ENCODE assay signal across 8 cellular contexts in the genomic region with DNA sequence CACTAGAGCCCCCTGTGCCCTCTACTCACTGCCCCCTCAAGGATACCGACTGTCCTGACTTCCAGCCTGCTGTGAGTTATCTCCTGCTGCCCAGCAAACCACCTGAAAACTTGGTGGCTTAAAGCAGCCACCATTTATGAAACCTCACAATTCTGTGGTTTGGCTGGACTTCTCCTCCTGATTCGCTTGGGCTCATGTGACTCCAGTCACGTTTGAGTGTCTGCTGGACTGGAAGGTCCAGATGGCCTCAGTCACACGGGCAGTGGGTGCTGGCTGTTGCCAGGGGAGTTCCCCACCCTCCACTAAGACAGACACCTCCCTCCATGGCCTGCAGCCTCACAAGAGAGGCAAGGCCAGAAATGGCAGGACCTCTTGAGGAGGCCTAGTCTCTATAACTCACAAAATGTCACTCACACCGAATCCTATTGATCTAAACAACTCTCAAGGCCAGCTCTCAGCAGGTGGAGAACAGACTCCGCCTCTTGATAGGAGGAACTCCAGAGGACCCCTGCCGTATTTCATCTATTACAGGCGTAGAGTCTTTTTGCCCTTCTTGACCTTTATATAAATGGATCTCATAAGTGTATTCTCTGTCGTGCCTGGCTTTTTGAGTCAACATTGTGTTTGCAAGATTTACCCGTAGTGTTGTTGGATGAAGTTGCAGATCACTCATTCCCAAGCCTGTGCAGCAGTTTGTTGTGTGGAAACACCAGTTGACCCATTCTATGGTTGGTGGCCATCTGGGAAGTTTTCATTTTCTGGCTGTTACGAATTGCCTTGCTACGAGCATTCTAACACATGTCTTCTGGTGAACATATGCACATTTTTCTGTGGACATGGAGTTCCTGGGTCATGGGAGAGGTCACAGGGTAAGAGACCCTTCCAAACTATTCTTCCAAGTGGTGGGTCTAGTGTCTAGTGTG. TPM values are rescaled to one million over a fixed set of nuclear protein-coding genes. Genes with fewer than 3 reads are reported as not detected.
DNase-seq lines count a peak whose midpoint lies in the region; ATAC-seq and TF ChIP-seq lines count a peak whose summit lies in the region.

No MANE protein-coding gene starts in this region.

- POLR2A ChIA-PET in activated CD4-positive, alpha-beta T cell treated with anti-CD3 and anti-CD28 coated beads for 36 hours (lab: Charles Lee), result no interaction called here

- DNase-seq in GM13976 (ENCODE audit: low spot score) (peak; percentile 77), GM23248 (peak; percentile 70), NCI-H510A (lab: John Stamatoyannopoulos, UW) (peak; percentile 85), left lung (peak; percentile 77 to 84), NCI-H2171 treated with DMSO at 0.1 percent for 48 hours (lab: John Stamatoyannopoulos, UW) (no peak)
- DNase-seq in activated CD4-positive, alpha-beta T cell treated with anti-CD3 and anti-CD28 coated beads, Interleukin-2, amount 50 U/mL, for 48 hours, result no peak
- DNase-seq in stimulated activated CD4-positive, alpha-beta T cell treated with anti-CD3 and anti-CD28 coated beads, Interleukin-4, amount 100 ng/mL, for 24 hours, result no peak
- no peak for DNase-seq in activated CD4-positive, alpha-beta T cell treated with anti-CD3 and anti-CD28 coated beads for 36 hours

- H3K4me2 ChIP-seq in GM23248 (ENCODE audit: unreplicated experiment), result no peak overlapping the region

- H3K4me1 Mint-ChIP-seq in activated CD4-positive, alpha-beta T cell treated with anti-CD3 and anti-CD28 coated beads for 36 hours, result peaks cover 25% of the 10 kb centered on the region

- no peaks in the 10 kb centered on the region for H3K36me3 Mint-ChIP-seq in activated CD4-positive, alpha-beta T cell treated with anti-CD3 and anti-CD28 coated beads for 36 hours (ENCODE audit: low read depth)

- H3K9ac ChIP-seq in GM23248, result peak overlapping the region; percentile 20; the same call in 1 of the 2 replicates

- H3F3A ChIP-seq in GM23248 (ENCODE audit: insufficient read depth), result peaks cover 49% of the 10 kb centered on the region

- intact Hi-C loops in left lung (cut with DNase I), result no loop called here
- intact Hi-C loops in activated CD4-positive, alpha-beta T cell treated with anti-CD3 and anti-CD28 coated beads for 36 hours (cut with DNase I, micrococcal nuclease), result no loop called here

- H4K20me1 ChIP-seq in GM23248 (ENCODE audit: insufficient read depth), result no peaks in the 10 kb centered on the region

- H3K27me3 Mint-ChIP-seq in activated CD4-positive, alpha-beta T cell treated with anti-CD3 and anti-CD28 coated beads for 36 hours, result no peaks in the 10 kb centered on the region

- in situ Hi-C loops in GM13976 (cut with MboI; ENCODE audit: low sequenced_read_pairs, unreplicated experiment) (no loop called here), GM23248 (cut with MboI) (no loop called here)

- H3K4me1 ChIP-seq in GM23248 (ENCODE audit: insufficient read depth), result peaks cover 50% of the 10 kb centered on the region
- peaks cover 35 to 59% of the 10 kb centered on the region in 2 donors for H3K4me1 ChIP-seq in left lung

- peaks cover 98% of the 10 kb centered on the region for H3K79me2 ChIP-seq in GM23248 (ENCODE audit: insufficient read depth)

- CTCF ChIA-PET in activated CD4-positive, alpha-beta T cell treated with anti-CD3 and anti-CD28 coated beads for 36 hours (lab: Charles Lee), result no interaction called here

- H3K4me3 ChIP-seq in GM23248, result no peak overlapping the region
- no peak overlapping the region for H3K4me3 ChIP-seq in left lung

- H3K9me3 Mint-ChIP-seq in activated CD4-positive, alpha-beta T cell treated with anti-CD3 and anti-CD28 coated beads for 36 hours (ENCODE audit: low read depth), result no peaks in the 10 kb centered on the region

- no peaks in the 10 kb centered on the region for H3K9me3 ChIP-seq in GM23248 (ENCODE audit: low read depth)
- no peaks in the 10 kb centered on the region for H3K9me3 ChIP-seq in left lung

- no peaks in the 10 kb centered on the region for H3K27me3 ChIP-seq in GM23248 (replicated peaks; ENCODE audit: insufficient read depth)
- H3K27me3 ChIP-seq in left lung, result no peaks in the 10 kb centered on the region

- TF ChIP-seq CTCF in GM13976 (IDR thresholded peaks at IDR 0.05; ENCODE audit: borderline replicate concordance, control extremely low read depth, extremely low read depth, insufficient read depth, missing control alignments), result no peak
- no peak for TF ChIP-seq CTCF in left lung (IDR thresholded peaks at IDR 0.05)

- no peak overlapping the region for H2AFZ ChIP-seq in GM23248

- no peak overlapping the region for H3K4me3 Mint-ChIP-seq in activated CD4-positive, alpha-beta T cell treated with anti-CD3 and anti-CD28 coated beads for 36 hours

- peak; percentile 54 for ATAC-seq in left lung
- no peak for ATAC-seq in activated CD4-positive, alpha-beta T cell treated with anti-CD3 and anti-CD28 coated beads for 36 hours

- WGBS in GM23248 (ENCODE audit: low coverage in 1 of 2, low lambda C conversion rate in 2 of 2, missing lambda C conversion rate in 2 of 2), 2 experiments, result 62 to 65% methylated on average over 12 of the region's 12 CpGs

- H3K27ac ChIP-seq in GM23248 (peak overlapping the region; percentile 50), left lung (peak overlapping the region in 1 of 2 donors; percentile 65)

- peaks cover 22% of the 10 kb centered on the region; the same call in 1 of the 2 replicates for H3K36me3 ChIP-seq in GM23248 (ENCODE audit: low read depth)
- peaks cover 0 to 32% of the 10 kb centered on the region in 2 donors for H3K36me3 ChIP-seq in left lung

- H3K27ac Mint-ChIP-seq in activated CD4-positive, alpha-beta T cell treated with anti-CD3 and anti-CD28 coated beads for 36 hours, result no peak overlapping the region

- no peaks in the 10 kb centered on the region for H3K9me2 ChIP-seq in GM23248 (ENCODE audit: insufficient read depth)

RNA-seq across cellular contexts. Expression of gene ZMIZ1, which starts 48.3 kb away (rescaled TPM):
- total RNA-seq in GM23248 (2014; rRNA removed; shearing (Covaris generic)), result 26.6 and 28.4 TPM in 2 replicates
- polyA plus RNA-seq in GM23248 (2016; fragmentation: Nextera tagmentation; extraction: Ambion mirVana), result 20.9 and 21.9 TPM in 2 replicates
- 10 to 100 TPM; 63.1 to 80.2 TPM for total RNA-seq in left lung
- 10 to 100 TPM; 33.9 to 34.3 TPM for total RNA-seq in activated CD4-positive, alpha-beta T cell treated with anti-CD3 and anti-CD28 coated beads for 36 hours

Comparison
In these comparisons a context has a peak if more than half of its experiments do, and no peak if none do; other contexts are left out.
1. DNase-seq: peak in GM13976 (single experiment), GM23248 (single experiment), NCI-H510A (single experiment) and left lung (2 of 2); none in NCI-H2171 treated with DMSO at 0.1 percent for 48 hours (single experiment), activated CD4-positive, alpha-beta T cell treated with anti-CD3 and anti-CD28 coated beads, Interleukin-2, amount 50 U/mL, for 48 hours (0 of 2), stimulated activated CD4-positive, alpha-beta T cell treated with anti-CD3 and anti-CD28 coated beads, Interleukin-4, amount 100 ng/mL, for 24 hours (single experiment) and activated CD4-positive, alpha-beta T cell treated with anti-CD3 and anti-CD28 coated beads for 36 hours (single experiment).